Comparison of ENCODE assay signal across 24 cellular contexts in genomic region chr6:156585859-156586258, GRCh38.
DNase-seq lines count a peak whose midpoint lies in the region; ATAC-seq, FAIRE-seq and TF ChIP-seq lines count a peak whose summit lies in the region.
"Had no signal": no experiment of that assay in that cellular context is flagged by ENCODE, and none has a peak within 500 bp of the region (broad histone marks: within the 10 kb centered on the region; RNA-seq: fewer than 3 reads in every experiment).

No MANE protein-coding gene starts in this region.

- 48 to 64% (median 52%) methylated on average over 3 of the region's 3 CpGs for WGBS in small intestine, 3 donors

- no peaks in the 10 kb centered on the region for H3K27me3 ChIP-seq in small intestine (ENCODE audit: control insufficient read depth in 2 of 2, insufficient read depth in 2 of 2, low read length in 2 of 2)
- H3K27me3 ChIP-seq: ascending aorta, ovary, upper lobe of right lung had no signal

- no peaks in the 10 kb centered on the region for H3K36me3 ChIP-seq in small intestine (ENCODE audit: control insufficient read depth in 2 of 2, insufficient read depth in 2 of 2, low read length in 2 of 2)
- H3K36me3 ChIP-seq: ascending aorta, ovary, upper lobe of right lung had no signal

- FAIRE-seq in small intestine (lab: Jason Lieb, UNC), result no peak
- FAIRE-seq: kidney had no signal

- ATAC-seq in GM19395 (IDR thresholded peaks at IDR 0.05; ENCODE audit: unreplicated experiment), result no peak
- ATAC-seq: Right ventricle myocardium inferior, sciatic nerve, T-helper 17 cell, upper lobe of right lung, WTC11 had no signal

- H3K27ac ChIP-seq in small intestine (ENCODE audit: low read depth in 1 of 2, low read length in 1 of 2) (no peak overlapping the region), coronary artery (no peak overlapping the region)
- H3K27ac ChIP-seq: ascending aorta, ovary, upper lobe of right lung had no signal

- no peaks in the 10 kb centered on the region for H3K9me3 ChIP-seq in small intestine (ENCODE audit: control insufficient read depth, low read depth)
- H3K9me3 ChIP-seq: ascending aorta, ovary, upper lobe of right lung had no signal

- peak; percentile 74 for DNase-seq in NCI-H82 (lab: John Stamatoyannopoulos, UW)
- no peak for DNase-seq in NCI-H82 treated with DMSO at 0.1 percent for 48 hours (lab: John Stamatoyannopoulos, UW; ENCODE audit: unreplicated experiment)
- peak; percentile 93 for DNase-seq in NCI-H1436 (lab: John Stamatoyannopoulos, UW)
- DNase-seq in NCI-H69 (lab: John Stamatoyannopoulos, UW), result peak; percentile 93
- peak; percentile 23 for DNase-seq in small intestine
- no peak for DNase-seq in H4 (ENCODE audit: low spot score)
- no peak for DNase-seq in coronary artery (ENCODE audit: low spot score)
- DNase-seq: ACHN; activated CD4-positive, alpha-beta memory T cell treated with anti-CD3 and anti-CD28 coated beads, Interleukin-2, amount 10 ng/mL, durations not matched to agents 7 days and 5 days; activated naive CD4-positive, alpha-beta T cell treated with anti-CD3 and anti-CD28 coated beads, Interleukin-2, amount 10 ng/mL, durations not matched to agents 7 days and 5 days; activated T-cell treated with anti-CD3 and anti-CD28 coated beads, Interleukin-2, amount 50 U/mL, for 1 hour; H9; hypothalamus; kidney; naive B cell; NCI-H1694 treated with DMSO at 0.1 percent for 48 hours; ovary; T-helper 17 cell; upper lobe of right lung had no signal

- TF ChIP-seq CTCF in coronary artery (IDR thresholded peaks at IDR 0.05), result no peak

- H3K4me3 ChIP-seq in small intestine (ENCODE audit: low read depth in 1 of 2, low read length in 2 of 2) (no peak overlapping the region), coronary artery (no peak overlapping the region)
- H3K4me3 ChIP-seq: ascending aorta, ovary, upper lobe of right lung had no signal

- H3K4me1 ChIP-seq in small intestine (ENCODE audit: control insufficient read depth in 2 of 2, insufficient read depth in 1 of 2, low read depth in 1 of 2, low read length in 1 of 2), result no peaks in the 10 kb centered on the region
- H3K4me1 ChIP-seq: ascending aorta, upper lobe of right lung had no signal

Comparison
In these comparisons a context has a peak if more than half of its experiments do, and no peak if none do; other contexts are left out.
1. DNase-seq: peak in NCI-H82 (single experiment), NCI-H1436 (single experiment), NCI-H69 (single experiment) and small intestine (single experiment); none in NCI-H82 treated with DMSO at 0.1 percent for 48 hours (single experiment), H4 (single experiment) and coronary artery (single experiment).